2 cellular contexts compared by ENCODE assay signal in genomic region chr7:151926336-151926712, GRCh38.
TF ChIP-seq lines count a peak whose summit lies in the region.

No MANE protein-coding gene starts in this region.

TF ChIP-seq in liver, 16 proteins besides CTCF, POLR2A, EP300 and RAD21:
- TF ChIP-seq GABPA (IDR thresholded peaks at IDR 0.05 in 1 of 2, conservative IDR thresholded peaks at IDR 0.05 in 1 of 2), result no peak
- TF ChIP-seq TAF1 (conservative IDR thresholded peaks at IDR 0.05), result no peak
- TF ChIP-seq RXRA (IDR thresholded peaks at IDR 0.05), result no peak
- no peak for TF ChIP-seq FOXA1 (IDR thresholded peaks at IDR 0.05)
- no peak for TF ChIP-seq HNF4A (conservative IDR thresholded peaks at IDR 0.05)
- TF ChIP-seq ATF3 (IDR thresholded peaks at IDR 0.05), result no peak
- TF ChIP-seq REST (IDR thresholded peaks at IDR 0.05), result no peak
- no peak for TF ChIP-seq HNF4G (IDR thresholded peaks at IDR 0.05)
- no peak for TF ChIP-seq MAX (IDR thresholded peaks at IDR 0.05)
- TF ChIP-seq YY1 (IDR thresholded peaks at IDR 0.05), result no peak
- TF ChIP-seq SP1 (IDR thresholded peaks at IDR 0.05), result no peak
- TF ChIP-seq EGR1 (IDR thresholded peaks at IDR 0.05; ENCODE audit: low read depth in 2 of 2), result no peak
- no peak for TF ChIP-seq NR2F2 (IDR thresholded peaks at IDR 0.05)
- TF ChIP-seq ZBTB33 (IDR thresholded peaks at IDR 0.05), result no peak
- no peak for TF ChIP-seq FOXA2 (IDR thresholded peaks at IDR 0.05)
- TF ChIP-seq JUND (IDR thresholded peaks at IDR 0.05), result no peak

TF ChIP-seq in HepG2, 621 proteins besides CTCF, POLR2A, EP300 and RAD21:
- no peak for TF ChIP-seq ZNF10 (CRISPR knock-in tag; IDR thresholded peaks at IDR 0.05; ENCODE audit: borderline replicate concordance, low read depth)
- TF ChIP-seq ZHX2 (IDR thresholded peaks at IDR 0.05; ENCODE audit: low read depth), result no peak
- no peak for TF ChIP-seq ZHX2 (CRISPR knock-in tag; IDR thresholded peaks at IDR 0.05; ENCODE audit: borderline replicate concordance)
- TF ChIP-seq ZNF83 (CRISPR knock-in tag; IDR thresholded peaks at IDR 0.05; ENCODE audit: borderline replicate concordance), result no peak
- TF ChIP-seq ARID2 (CRISPR knock-in tag; IDR thresholded peaks at IDR 0.05; ENCODE audit: borderline replicate concordance), result no peak
- no peak for TF ChIP-seq E2F1 (CRISPR knock-in tag; IDR thresholded peaks at IDR 0.05)
- no peak for TF ChIP-seq ZNF460 (CRISPR knock-in tag; IDR thresholded peaks at IDR 0.05; ENCODE audit: borderline replicate concordance)
- TF ChIP-seq ZNF691 (CRISPR knock-in tag; IDR thresholded peaks at IDR 0.05; ENCODE audit: borderline replicate concordance, low read depth), result no peak
- no peak for TF ChIP-seq NFAT5 (CRISPR knock-in tag; IDR thresholded peaks at IDR 0.05)
- TF ChIP-seq BRCA1 (CRISPR knock-in tag; IDR thresholded peaks at IDR 0.05), result no peak
- TF ChIP-seq ZNF777 (CRISPR knock-in tag; IDR thresholded peaks at IDR 0.05), result no peak
- no peak for TF ChIP-seq ZZZ3 (CRISPR knock-in tag; IDR thresholded peaks at IDR 0.05; ENCODE audit: borderline replicate concordance)
- no peak for TF ChIP-seq MYC (CRISPR knock-in tag; IDR thresholded peaks at IDR 0.05; ENCODE audit: borderline replicate concordance)
- no peak for TF ChIP-seq ZNF737 (CRISPR knock-in tag; IDR thresholded peaks at IDR 0.05; ENCODE audit: borderline replicate concordance)
- no peak for TF ChIP-seq SMARCE1 (IDR thresholded peaks at IDR 0.05; ENCODE audit: borderline replicate concordance)
- no peak for TF ChIP-seq ETS1 (CRISPR knock-in tag; IDR thresholded peaks at IDR 0.05)
- TF ChIP-seq ZNF484 (CRISPR knock-in tag; IDR thresholded peaks at IDR 0.05; ENCODE audit: borderline replicate concordance, low read depth), result no peak
- TF ChIP-seq PRPF4 (IDR thresholded peaks at IDR 0.05; ENCODE audit: low read depth, low read length, poor library complexity, severe bottlenecking), result no peak
- no peak for TF ChIP-seq ZNF580 (CRISPR knock-in tag; IDR thresholded peaks at IDR 0.05; ENCODE audit: borderline replicate concordance, low read depth)
- no peak for TF ChIP-seq IRF2 (CRISPR knock-in tag; IDR thresholded peaks at IDR 0.05)
- no peak for TF ChIP-seq MAFF (IDR thresholded peaks at IDR 0.05; ENCODE audit: low read depth, low read length)
